1 cellular context compared by ENCODE assay signal in the genomic region with DNA sequence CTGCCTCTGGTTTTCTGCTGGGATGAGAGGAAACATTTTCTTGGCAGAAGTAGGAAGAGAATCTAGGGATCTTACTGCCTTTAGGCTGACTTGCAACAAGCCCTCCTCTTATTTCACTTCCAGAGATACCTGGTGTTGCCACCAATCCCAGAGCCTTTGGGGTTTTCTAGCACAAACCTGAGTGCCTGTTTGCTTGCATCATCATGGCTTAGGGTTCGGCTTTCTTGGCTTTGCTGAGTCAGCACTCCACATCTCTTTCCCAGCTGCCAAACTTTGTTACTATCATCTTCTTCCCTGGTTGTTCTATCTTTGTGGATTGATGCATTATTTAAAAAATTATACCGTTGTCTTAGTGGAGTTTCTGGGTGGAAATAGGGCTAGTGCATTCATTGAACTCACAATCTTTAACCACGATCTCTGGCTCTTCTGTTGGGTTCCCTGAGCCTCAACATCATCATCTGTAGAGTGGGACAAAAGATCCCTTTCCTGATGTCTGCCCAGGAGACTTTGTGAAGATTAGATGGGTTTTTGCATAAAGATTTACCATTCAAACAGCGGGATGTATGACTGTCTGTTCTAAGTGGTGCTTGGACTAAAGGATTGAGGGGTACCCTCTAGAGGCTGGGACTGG.
TF ChIP-seq lines count a peak whose summit lies in the region.

No MANE protein-coding gene starts in this region.

TF ChIP-seq in GM23338, 12 proteins besides CTCF, POLR2A, EP300 and RAD21 (continued from another document):
- TF ChIP-seq, protein P1, sequence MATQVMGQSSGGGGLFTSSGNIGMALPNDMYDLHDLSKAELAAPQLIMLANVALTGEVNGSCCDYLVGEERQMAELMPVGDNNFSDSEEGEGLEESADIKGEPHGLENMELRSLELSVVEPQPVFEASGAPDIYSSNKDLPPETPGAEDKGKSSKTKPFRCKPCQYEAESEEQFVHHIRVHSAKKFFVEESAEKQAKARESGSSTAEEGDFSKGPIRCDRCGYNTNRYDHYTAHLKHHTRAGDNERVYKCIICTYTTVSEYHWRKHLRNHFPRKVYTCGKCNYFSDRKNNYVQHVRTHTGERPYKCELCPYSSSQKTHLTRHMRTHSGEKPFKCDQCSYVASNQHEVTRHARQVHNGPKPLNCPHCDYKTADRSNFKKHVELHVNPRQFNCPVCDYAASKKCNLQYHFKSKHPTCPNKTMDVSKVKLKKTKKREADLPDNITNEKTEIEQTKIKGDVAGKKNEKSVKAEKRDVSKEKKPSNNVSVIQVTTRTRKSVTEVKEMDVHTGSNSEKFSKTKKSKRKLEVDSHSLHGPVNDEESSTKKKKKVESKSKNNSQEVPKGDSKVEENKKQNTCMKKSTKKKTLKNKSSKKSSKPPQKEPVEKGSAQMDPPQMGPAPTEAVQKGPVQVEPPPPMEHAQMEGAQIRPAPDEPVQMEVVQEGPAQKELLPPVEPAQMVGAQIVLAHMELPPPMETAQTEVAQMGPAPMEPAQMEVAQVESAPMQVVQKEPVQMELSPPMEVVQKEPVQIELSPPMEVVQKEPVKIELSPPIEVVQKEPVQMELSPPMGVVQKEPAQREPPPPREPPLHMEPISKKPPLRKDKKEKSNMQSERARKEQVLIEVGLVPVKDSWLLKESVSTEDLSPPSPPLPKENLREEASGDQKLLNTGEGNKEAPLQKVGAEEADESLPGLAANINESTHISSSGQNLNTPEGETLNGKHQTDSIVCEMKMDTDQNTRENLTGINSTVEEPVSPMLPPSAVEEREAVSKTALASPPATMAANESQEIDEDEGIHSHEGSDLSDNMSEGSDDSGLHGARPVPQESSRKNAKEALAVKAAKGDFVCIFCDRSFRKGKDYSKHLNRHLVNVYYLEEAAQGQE (IDR thresholded peaks at IDR 0.05; ENCODE audit: unreplicated experiment), result no peak
TF ChIP-seq in GM23338: peak in this region for 0.
